Comparison of ENCODE assay signal across 8 cellular contexts in genomic region chr15:92831459-92832229, GRCh38.
DNase-seq lines count a peak whose midpoint lies in the region; TF ChIP-seq lines count a peak whose summit lies in the region.

No MANE protein-coding gene starts in this region.

- peaks cover 32% of the 10 kb centered on the region for H3F3A ChIP-seq in MM.1S (ENCODE audit: insufficient read depth, low read length)

- H3K4me1 ChIP-seq in MM.1S (ENCODE audit: low read length) = peaks cover 35% of the 10 kb centered on the region
- H3K4me1 ChIP-seq in neutrophil (ENCODE audit: control insufficient read depth in 1 of 2, insufficient read depth in 1 of 2, low read depth in 1 of 2, low read length in 1 of 2) = peaks cover 46 to 48% of the 10 kb centered on the region in 2 experiments

- H3K27me3 ChIP-seq in MM.1S (replicated peaks; ENCODE audit: insufficient read depth, low read length) (no peaks in the 10 kb centered on the region), neutrophil (no peaks in the 10 kb centered on the region)

- H3K9ac ChIP-seq in MM.1S (ENCODE audit: low read length) = peak overlapping the region; percentile 78

- H3K36me3 ChIP-seq in MM.1S (replicated peaks; ENCODE audit: insufficient read depth, low read length) (no peaks in the 10 kb centered on the region), neutrophil (no peaks in the 10 kb centered on the region)

- peak overlapping the region; percentile 92 for H3K4me2 ChIP-seq in MM.1S (ENCODE audit: low read depth, low read length)

- H3K79me2 ChIP-seq in MM.1S (ENCODE audit: low read length) = no peaks in the 10 kb centered on the region

- H3K27ac ChIP-seq in MM.1S (ENCODE audit: low read length) (peak overlapping the region; percentile 95), neutrophil (peak overlapping the region; percentile 84), substantia nigra (ENCODE audit: low read depth, low read length, poor library complexity, severe bottlenecking) (peak overlapping the region; percentile 98)

- no peak for TF ChIP-seq CTCF in MM.1S (IDR thresholded peaks at IDR 0.05; ENCODE audit: low read length)
- no peak for TF ChIP-seq CTCF in foreskin fibroblast (IDR thresholded peaks at IDR 0.05; ENCODE audit: low read depth, low read length)
- TF ChIP-seq CTCF in neutrophil (IDR thresholded peaks at IDR 0.05) = no peak

- in situ Hi-C loops in G401 (cut with HindIII; ENCODE audit: low sequenced_read_pairs) = no loop called here

- no peaks in the 10 kb centered on the region for H3K9me2 ChIP-seq in MM.1S (replicated peaks; ENCODE audit: insufficient read depth, low read length)

- H3K9me3 ChIP-seq in MM.1S (replicated peaks; ENCODE audit: insufficient read depth, low read length) (no peaks in the 10 kb centered on the region), neutrophil (no peaks in the 10 kb centered on the region)

- H3K4me3 ChIP-seq in MM.1S (ENCODE audit: low read length) = peak overlapping the region; percentile 46
- peak overlapping the region; percentile 3 to 10 for H3K4me3 ChIP-seq in foreskin fibroblast (ENCODE audit: low read depth in 1 of 2, low read length in 2 of 2)
- peak overlapping the region in 1 of 2 experiments; percentile 40 for H3K4me3 ChIP-seq in neutrophil (ENCODE audit: low read depth in 1 of 2, low read length in 1 of 2)

- DNase-seq in G401 (ENCODE audit: low spot score) (peak; percentile 97), HCEC 1CT (peak; percentile 88), MM.1S (peak; percentile 97), SHP77 treated with DMSO at 0.1 percent for 48 hours (lab: John Stamatoyannopoulos, UW) (peak; percentile 93), activated gamma-delta T cell treated with Interleukin-2 at 50 U/mL for 16 hours (peak; percentile 85), foreskin fibroblast (peak; percentile 90 to 95), substantia nigra (lab: John Stamatoyannopoulos, UW) (peak; percentile 33 to 94 (median 83))

- 0 out of 2 replicates have a peak overlapping the region, but pooled peaks have one; percentile 13 for H2AFZ ChIP-seq in MM.1S (ENCODE audit: low read length)

- no peaks in the 10 kb centered on the region for H4K20me1 ChIP-seq in MM.1S (ENCODE audit: insufficient read depth, low read length)
